ENCODE assay signal across 1 cellular context in the genomic region with DNA sequence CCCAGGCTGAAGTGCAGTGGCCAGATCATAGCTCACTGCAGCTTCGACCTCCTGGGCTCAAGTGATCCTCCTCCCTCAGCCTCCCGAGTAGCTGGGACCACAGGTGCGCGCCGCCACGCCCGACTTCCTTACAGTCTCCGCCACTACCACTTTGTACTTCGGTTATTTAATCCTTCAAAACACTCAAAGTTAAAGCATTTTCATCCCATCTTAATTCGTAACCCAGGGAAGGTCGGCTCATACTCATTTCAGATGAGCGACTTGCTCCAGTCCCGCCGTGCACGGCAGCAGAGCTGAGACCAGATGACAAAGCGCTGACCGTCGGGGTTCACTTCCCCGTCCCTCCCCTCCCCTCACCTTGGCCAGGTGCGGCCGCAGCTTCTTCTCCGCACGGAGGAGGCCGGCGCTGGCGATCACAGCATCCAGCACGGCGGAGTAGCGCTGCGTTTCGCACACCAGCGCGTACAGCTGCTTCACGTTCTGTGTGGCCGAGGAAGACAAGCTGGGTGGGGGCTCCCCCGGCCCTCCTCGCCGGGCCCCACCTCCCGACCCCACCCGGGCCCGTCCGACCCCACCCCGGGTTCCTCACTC.
A peak's percentile ranks its signal among the peaks of the same experiment; 100 is the strongest.
TF ChIP-seq lines count a peak whose summit lies in the region.

No MANE protein-coding gene starts in this region.

TF ChIP-seq in H1, 55 proteins besides CTCF, POLR2A, EP300 and RAD21:
- no peak for TF ChIP-seq CTBP2 (IDR thresholded peaks at IDR 0.05; ENCODE audit: borderline replicate concordance, insufficient read depth, insufficient read length, low read length)
- TF ChIP-seq SIN3A (conservative IDR thresholded peaks at IDR 0.05 in 1 of 2, IDR thresholded peaks at IDR 0.05 in 1 of 2; ENCODE audit: low read depth in 1 of 2, low read length in 2 of 2): no peak
- TF ChIP-seq RFX5 (IDR thresholded peaks at IDR 0.05; ENCODE audit: borderline replicate concordance, low read depth, low read length): no peak
- TF ChIP-seq, protein P1, sequence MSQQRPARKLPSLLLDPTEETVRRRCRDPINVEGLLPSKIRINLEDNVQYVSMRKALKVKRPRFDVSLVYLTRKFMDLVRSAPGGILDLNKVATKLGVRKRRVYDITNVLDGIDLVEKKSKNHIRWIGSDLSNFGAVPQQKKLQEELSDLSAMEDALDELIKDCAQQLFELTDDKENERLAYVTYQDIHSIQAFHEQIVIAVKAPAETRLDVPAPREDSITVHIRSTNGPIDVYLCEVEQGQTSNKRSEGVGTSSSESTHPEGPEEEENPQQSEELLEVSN (IDR thresholded peaks at IDR 0.05): no peak
- no peak for TF ChIP-seq SP1 (IDR thresholded peaks at IDR 0.05; ENCODE audit: low read depth, low read length)
- TF ChIP-seq TBP (IDR thresholded peaks at IDR 0.05; ENCODE audit: low read depth, low read length): no peak
- TF ChIP-seq BCL11A (IDR thresholded peaks at IDR 0.05; ENCODE audit: low read depth in 2 of 2, low read length in 2 of 2): no peak
- TF ChIP-seq NANOG (IDR thresholded peaks at IDR 0.05; ENCODE audit: insufficient read depth, low read depth, low read length, poor library complexity, severe bottlenecking): no peak
- TF ChIP-seq TAF1 (IDR thresholded peaks at IDR 0.05; ENCODE audit: low read depth, low read length): no peak
- TF ChIP-seq KDM1A (IDR thresholded peaks at IDR 0.05; ENCODE audit: borderline replicate concordance, low read length): peak; percentile 25; the same call in 1 of the 2 replicates
- no peak for TF ChIP-seq USF2 (IDR thresholded peaks at IDR 0.05; ENCODE audit: low read length)
- TF ChIP-seq, protein P2, sequence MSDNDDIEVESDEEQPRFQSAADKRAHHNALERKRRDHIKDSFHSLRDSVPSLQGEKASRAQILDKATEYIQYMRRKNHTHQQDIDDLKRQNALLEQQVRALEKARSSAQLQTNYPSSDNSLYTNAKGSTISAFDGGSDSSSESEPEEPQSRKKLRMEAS (IDR thresholded peaks at IDR 0.05): no peak
- no peak for TF ChIP-seq CBX5 (IDR thresholded peaks at IDR 0.05; ENCODE audit: low read depth, low read length)
- TF ChIP-seq EGR1 (IDR thresholded peaks at IDR 0.05; ENCODE audit: borderline replicate concordance, low read depth, low read length): no peak
- TF ChIP-seq BRCA1 (IDR thresholded peaks at IDR 0.05; ENCODE audit: low read depth, low read length): no peak
- no peak for TF ChIP-seq RBBP5 (IDR thresholded peaks at IDR 0.05; ENCODE audit: borderline replicate concordance, low read depth, low read length)
- no peak for TF ChIP-seq SIRT6 (IDR thresholded peaks at IDR 0.05; ENCODE audit: low read length)
- 0 out of 4 replicates have a peak, but pooled peaks of 1 of the 2 experiments have one; percentile 21 for TF ChIP-seq HDAC2 (IDR thresholded peaks at IDR 0.05; ENCODE audit: borderline replicate concordance in 1 of 2, low read depth in 2 of 2, low read length in 2 of 2)
- TF ChIP-seq NRF1 (IDR thresholded peaks at IDR 0.05; ENCODE audit: low read depth, low read length): no peak
- TF ChIP-seq KDM4A (IDR thresholded peaks at IDR 0.05; ENCODE audit: low read depth, low read length, severe bottlenecking): peak; percentile 42
